Comparison of ENCODE assay signal across 22 cellular contexts in genomic region chr9:99051851-99052250, GRCh38.
"Had no signal": no experiment of that assay in that cellular context is flagged by ENCODE, and none has a peak within 500 bp of the region (broad histone marks: within the 10 kb centered on the region; RNA-seq: fewer than 3 reads in every experiment).

No MANE protein-coding gene starts in this region.

- H3K9me3 Mint-ChIP-seq: activated T-cell treated with anti-CD3 and anti-CD28 coated beads, Interleukin-2, amount 50 U/mL, for 24 hours; activated T-helper 17 cell treated with anti-CD3 and anti-CD28 coated beads, Interleukin-2, amount 50 U/mL, for 72 hours had no signal

- H3K4me3 ChIP-seq: breast epithelium, colonic mucosa, dorsolateral prefrontal cortex, lung, smooth muscle cell, testis had no signal

- H3K9me3 ChIP-seq: breast epithelium, colonic mucosa, testis had no signal

- H3K27me3 ChIP-seq: breast epithelium, colonic mucosa, dorsolateral prefrontal cortex, testis had no signal

- DNase-seq: activated CD4-positive, alpha-beta T cell treated with anti-CD3 and anti-CD28 coated beads, Interleukin-2, amount 50 U/mL, for 1 hour; activated CD4-positive, CD25-positive, alpha-beta regulatory T cell treated with anti-CD3 and anti-CD28 coated beads, Interleukin-2, amount 50 U/mL, for 72 hours; activated T-cell treated with anti-CD3 and anti-CD28 coated beads, Interleukin-2, amount 50 U/mL, for 24 hours; aorta; colonic mucosa; dorsolateral prefrontal cortex; foreskin fibroblast; kidney; stimulated activated CD4-positive, alpha-beta T cell treated with anti-CD3 and anti-CD28 coated beads, Interleukin-15, amount 100 ng/mL, for 24 hours; stimulated activated CD8-positive, alpha-beta memory T cell treated with anti-CD3 and anti-CD28 coated beads, Interleukin-4, amount 100 ng/mL, for 48 hours; stimulated activated naive B cell treated with anti-CD40 and anti-IgM and Interleukin-4, amounts not matched to agents 10 μg/mL and 1 μg/mL and 100 μg/mL, for 72 hours; T-helper 1 cell; testis; WERI-Rb-1 had no signal

- H3K27ac Mint-ChIP-seq: activated naive CD4-positive, alpha-beta T cell treated with anti-CD3 and anti-CD28 coated beads, Interleukin-2, amount 50 U/mL, for 72 hours; activated T-cell treated with anti-CD3 and anti-CD28 coated beads, Interleukin-2, amount 50 U/mL, for 24 hours; activated T-helper 17 cell treated with anti-CD3 and anti-CD28 coated beads, Interleukin-2, amount 50 U/mL, for 72 hours; natural killer cell treated with Interleukin-12 subunit alpha and Interleukin-12 subunit beta and Interleukin-15 and Interleukin-18, amount 100 ng/mL, for 72 hours; stimulated activated naive B cell treated with anti-CD40 and anti-IgM and Interleukin-4, amounts not matched to agents 10 μg/mL and 1 μg/mL and 100 μg/mL, for 72 hours had no signal

- H3K4me2 ChIP-seq: smooth muscle cell had no signal

- H3K4me1 ChIP-seq: breast epithelium, colonic mucosa had no signal

- H3K27ac ChIP-seq: breast epithelium, colonic mucosa, dorsolateral prefrontal cortex, testis, WERI-Rb-1 had no signal

- ATAC-seq: activated naive CD4-positive, alpha-beta T cell treated with anti-CD3 and anti-CD28 coated beads, Interleukin-2, amount 50 U/mL, for 72 hours; activated T-helper 17 cell treated with anti-CD3 and anti-CD28 coated beads, Interleukin-2, amount 50 U/mL, for 72 hours; natural killer cell treated with Interleukin-12 subunit alpha and Interleukin-12 subunit beta and Interleukin-15 and Interleukin-18, amount 100 ng/mL, for 72 hours; sciatic nerve; SK-N-SH treated with all-trans-retinoic acid at 6 μM for 48 hours; stimulated activated naive B cell treated with anti-CD40 and anti-IgM and Interleukin-4, amounts not matched to agents 10 μg/mL and 1 μg/mL and 100 μg/mL, for 72 hours had no signal

- H3K4me3 Mint-ChIP-seq: activated T-cell treated with anti-CD3 and anti-CD28 coated beads, Interleukin-2, amount 50 U/mL, for 24 hours; activated T-helper 17 cell treated with anti-CD3 and anti-CD28 coated beads, Interleukin-2, amount 50 U/mL, for 72 hours; natural killer cell treated with Interleukin-12 subunit alpha and Interleukin-12 subunit beta and Interleukin-15 and Interleukin-18, amount 100 ng/mL, for 72 hours; stimulated activated naive B cell treated with anti-CD40 and anti-IgM and Interleukin-4, amounts not matched to agents 10 μg/mL and 1 μg/mL and 100 μg/mL, for 72 hours had no signal

- H3K36me3 ChIP-seq: breast epithelium, colonic mucosa, WERI-Rb-1 had no signal

- H3K27me3 Mint-ChIP-seq: activated T-cell treated with anti-CD3 and anti-CD28 coated beads, Interleukin-2, amount 50 U/mL, for 24 hours; activated T-helper 17 cell treated with anti-CD3 and anti-CD28 coated beads, Interleukin-2, amount 50 U/mL, for 72 hours; natural killer cell treated with Interleukin-12 subunit alpha and Interleukin-12 subunit beta and Interleukin-15 and Interleukin-18, amount 100 ng/mL, for 72 hours; stimulated activated naive B cell treated with anti-CD40 and anti-IgM and Interleukin-4, amounts not matched to agents 10 μg/mL and 1 μg/mL and 100 μg/mL, for 72 hours had no signal
